Comparison of ENCODE assay signal across 19 cellular contexts in the genomic region with DNA sequence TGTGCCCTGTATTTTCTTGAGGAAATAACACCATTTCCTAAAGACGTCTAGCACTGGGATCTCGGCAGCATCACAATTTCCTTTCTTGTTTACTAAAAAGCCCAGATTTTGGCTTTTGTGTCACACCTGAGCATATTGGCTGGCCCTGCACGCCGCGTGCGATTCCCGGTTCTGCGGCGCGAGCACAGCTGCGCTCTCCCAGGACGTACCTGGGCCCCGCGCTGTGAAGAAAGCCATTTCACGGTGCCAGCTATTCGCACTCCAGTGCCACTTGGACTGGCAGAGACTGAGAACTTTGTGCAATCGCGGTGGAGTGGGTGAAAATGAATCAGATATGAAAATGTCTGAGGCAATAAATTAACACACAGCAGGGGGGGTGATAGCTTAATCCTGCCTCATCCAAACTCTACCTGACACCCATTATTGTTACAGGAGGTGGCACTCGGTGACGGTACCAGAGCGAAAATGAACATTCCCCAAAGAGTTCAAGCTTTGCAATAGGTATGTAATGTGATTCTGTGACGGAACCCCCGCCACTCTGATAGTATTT.
A peak's percentile ranks its signal among the peaks of the same experiment; 100 is the strongest.
DNase-seq lines count a peak whose midpoint lies in the region; ATAC-seq and TF ChIP-seq lines count a peak whose summit lies in the region.
"Had no signal": no experiment of that assay in that cellular context is flagged by ENCODE, and none has a peak within 500 bp of the region (broad histone marks: within the 10 kb centered on the region; RNA-seq: fewer than 3 reads in every experiment).

No MANE protein-coding gene starts in this region.

- no peaks in the 10 kb centered on the region for H3K9me3 ChIP-seq in upper lobe of right lung
- H3K9me3 ChIP-seq in BE2C = no peaks in the 10 kb centered on the region
- H3K9me3 ChIP-seq in stomach = no peaks in the 10 kb centered on the region
- H3K9me3 ChIP-seq: A549, BLaER1 had no signal

- peak; percentile 80 for ATAC-seq in upper lobe of right lung
- ATAC-seq: A549; CD8-positive, alpha-beta T cell; HCT116 had no signal

- no peaks in the 10 kb centered on the region for H3K4me1 ChIP-seq in upper lobe of right lung
- H3K4me1 ChIP-seq in BE2C = peaks cover 47% of the 10 kb centered on the region
- H3K4me1 ChIP-seq in stomach = no peaks in the 10 kb centered on the region
- H3K4me1 ChIP-seq: A549 had no signal

- TF ChIP-seq CTCF in upper lobe of right lung (IDR thresholded peaks at IDR 0.05) (no peak), BE2C (IDR thresholded peaks at IDR 0.05; ENCODE audit: low read depth, low read length) (no peak), stomach (IDR thresholded peaks at IDR 0.05) (no peak)

- TF ChIP-seq POLR2A in stomach (IDR thresholded peaks at IDR 0.05) = no peak

- no peak overlapping the region for H3K4me3 ChIP-seq in upper lobe of right lung
- no peak overlapping the region for H3K4me3 ChIP-seq in BE2C (ENCODE audit: low read depth, low read length)
- H3K4me3 ChIP-seq in stomach = no peak overlapping the region
- H3K4me3 ChIP-seq: A549, BLaER1 had no signal

- TF ChIP-seq EP300 in stomach (IDR thresholded peaks at IDR 0.05) = no peak

- 82 to 93% (median 89%) methylated on average over 23 of the region's 23 CpGs for WGBS in stomach, 5 donors

- DNase-seq in DMS79 treated with DMSO at 0.1 percent for 48 hours (lab: John Stamatoyannopoulos, UW) = peak; percentile 14
- no peak for DNase-seq in DMS79 (lab: John Stamatoyannopoulos, UW)
- DNase-seq in NCI-H1105 (lab: John Stamatoyannopoulos, UW) = peak; percentile 39
- DNase-seq in ecto neural progenitor cell (ENCODE audit: low spot score) = peak; percentile 20
- no peak for DNase-seq in upper lobe of right lung
- no peak for DNase-seq in BE2C
- DNase-seq in stimulated activated CD4-positive, alpha-beta T cell treated with anti-CD3 and anti-CD28 coated beads, Interleukin-2, amount 100 ng/mL, for 24 hours = no peak
- no peak for DNase-seq in stomach
- DNase-seq: AML-193; Calu3; CD8-positive, alpha-beta T cell; GDM1; GOT3; HFFc6 had no signal

- H3K27ac ChIP-seq in upper lobe of right lung (no peak overlapping the region), stomach (no peak overlapping the region)
- H3K27ac ChIP-seq: 22Rv1, A549, BLaER1, HL-60 had no signal

- H3K27me3 ChIP-seq in upper lobe of right lung (no peaks in the 10 kb centered on the region), BE2C (no peaks in the 10 kb centered on the region), stomach (peaks cover 0 to 46% (median 0%) of the 10 kb centered on the region in 3 donors)
- H3K27me3 ChIP-seq: BLaER1 had no signal

- no peaks in the 10 kb centered on the region for H3K36me3 ChIP-seq in upper lobe of right lung
- H3K36me3 ChIP-seq in BE2C = no peaks in the 10 kb centered on the region
- no peaks in the 10 kb centered on the region for H3K36me3 ChIP-seq in stomach
- H3K36me3 ChIP-seq: BLaER1 had no signal

- intact Hi-C loops in upper lobe of right lung (cut with DNase I) = no loop called here
- intact Hi-C loops in stomach (cut with DNase I; ENCODE audit: low total_unique reads) = no loop called here

Comparison
In these comparisons a context has a peak if more than half of its experiments do, and no peak if none do; other contexts are left out.
1. DNase-seq: peak in DMS79 treated with DMSO at 0.1 percent for 48 hours (single experiment), NCI-H1105 (single experiment) and ecto neural progenitor cell (single experiment); none in DMS79 (single experiment), upper lobe of right lung (single experiment), BE2C (single experiment), stimulated activated CD4-positive, alpha-beta T cell treated with anti-CD3 and anti-CD28 coated beads, Interleukin-2, amount 100 ng/mL, for 24 hours (0 of 2) and stomach (single experiment).